10 cellular contexts compared by ENCODE assay signal in genomic region chr6:149897015-149897697, GRCh38. TPM values are rescaled to one million over a fixed set of nuclear protein-coding genes. Genes with fewer than 3 reads are reported as not detected.
A peak's percentile ranks its signal among the peaks of the same experiment; 100 is the strongest.
DNase-seq lines count a peak whose midpoint lies in the region; ATAC-seq and TF ChIP-seq lines count a peak whose summit lies in the region.
"Had no signal": no experiment of that assay in that cellular context is flagged by ENCODE, and none has a peak within 500 bp of the region (broad histone marks: within the 10 kb centered on the region; RNA-seq: fewer than 3 reads in every experiment).

No MANE protein-coding gene starts in this region.

- intact Hi-C loops in vagina (cut with DNase I) = no loop called here

- H3K9me3 ChIP-seq in mesenchymal stem cell (ENCODE audit: control insufficient read depth, low read length) = no peaks in the 10 kb centered on the region
- H3K9me3 ChIP-seq in vagina = no peaks in the 10 kb centered on the region

- no peaks in the 10 kb centered on the region for H3K79me1 ChIP-seq in mesenchymal stem cell (replicated peaks; ENCODE audit: low read length, poor library complexity, severe bottlenecking)

- no peak overlapping the region for H3K23ac ChIP-seq in mesenchymal stem cell (ENCODE audit: low read length in 2 of 2)

- H2BK15ac ChIP-seq in mesenchymal stem cell (ENCODE audit: low read depth, poor library complexity, severe bottlenecking) = peak overlapping the region; percentile 91

- H3K9ac ChIP-seq in mesenchymal stem cell (ENCODE audit: low read length) = peak overlapping the region; percentile 89

- TF ChIP-seq CTCF in coronary artery (IDR thresholded peaks at IDR 0.05) = no peak
- no peak for TF ChIP-seq CTCF in vagina (IDR thresholded peaks at IDR 0.05)

- H3K4me1 ChIP-seq in mesenchymal stem cell (ENCODE audit: control insufficient read depth, insufficient read depth, low read depth, low read length) = peaks cover 4% of the 10 kb centered on the region
- peaks cover 51% of the 10 kb centered on the region for H3K4me1 ChIP-seq in vagina

- H3K14ac ChIP-seq in mesenchymal stem cell (ENCODE audit: low read length in 2 of 2) = no peak overlapping the region

- H2BK5ac ChIP-seq in mesenchymal stem cell (ENCODE audit: low read depth, low read length, poor library complexity, severe bottlenecking) = no peak overlapping the region

- TF ChIP-seq POLR2A in vagina (IDR thresholded peaks at IDR 0.05) = no peak

- no peak overlapping the region for H3K4me2 ChIP-seq in mesenchymal stem cell (ENCODE audit: low read length, poor library complexity, severe bottlenecking)

- peak overlapping the region; percentile 65 for H3K4me3 ChIP-seq in coronary artery
- H3K4me3 ChIP-seq in mesenchymal stem cell (ENCODE audit: insufficient read depth in 1 of 2, low read depth in 1 of 2, low read length in 2 of 2) = peak overlapping the region in 1 of 2 experiments; percentile 74
- H3K4me3 ChIP-seq in vagina = peak overlapping the region; percentile 33 to 36

- H3K4ac ChIP-seq in mesenchymal stem cell (ENCODE audit: low read depth in 1 of 2, low read length in 2 of 2) = peak overlapping the region in 1 of 2 experiments; percentile 9

- peak overlapping the region; percentile 62 to 92 for H2BK12ac ChIP-seq in mesenchymal stem cell (ENCODE audit: low read length in 2 of 2)

- peak overlapping the region; percentile 64 for H4K91ac ChIP-seq in mesenchymal stem cell (ENCODE audit: low read length)

- peaks cover 0 to 13% of the 10 kb centered on the region in 2 experiments for H3K27me3 ChIP-seq in mesenchymal stem cell (ENCODE audit: control insufficient read depth in 1 of 2, insufficient read depth in 1 of 2, low read length in 2 of 2)
- H3K27me3 ChIP-seq in vagina = no peaks in the 10 kb centered on the region

- no peak overlapping the region for H2AFZ ChIP-seq in mesenchymal stem cell (ENCODE audit: low read depth, low read length)

- H2AK5ac ChIP-seq in mesenchymal stem cell (ENCODE audit: low read length, severe bottlenecking) = no peak overlapping the region

- peak overlapping the region; percentile 77 to 87 for H3K27ac ChIP-seq in coronary artery
- H3K27ac ChIP-seq in mesenchymal stem cell (ENCODE audit: low read length, poor library complexity, severe bottlenecking) = no peak overlapping the region
- H3K27ac ChIP-seq in vagina = peak overlapping the region; percentile 73

- peak overlapping the region; percentile 67 to 88 for H3K18ac ChIP-seq in mesenchymal stem cell (ENCODE audit: low read depth in 1 of 2, low read length in 2 of 2)

- no peak for ATAC-seq in HG02938 (IDR thresholded peaks at IDR 0.05; ENCODE audit: unreplicated experiment)

- H4K8ac ChIP-seq in mesenchymal stem cell (ENCODE audit: low read length) = peak overlapping the region; percentile 81

- WGBS in mesenchymal stem cell = 66% methylated on average over 9 of the region's 13 CpGs

- H3K36me3 ChIP-seq in mesenchymal stem cell (ENCODE audit: control insufficient read depth in 1 of 2, insufficient read depth in 2 of 2, low read depth in 1 of 2, low read length in 2 of 2) = no peaks in the 10 kb centered on the region
- H3K36me3 ChIP-seq in vagina = no peaks in the 10 kb centered on the region

- DNase-seq in DMS53 (lab: John Stamatoyannopoulos, UW) (peak; percentile 7), DMS53 treated with DMSO at 0.1 percent for 48 hours (lab: John Stamatoyannopoulos, UW; ENCODE audit: unreplicated experiment) (no peak), coronary artery (ENCODE audit: low spot score) (peak; percentile 94), mesenchymal stem cell (peak; percentile 74), vagina (ENCODE audit: extremely low spot score in 2 of 2) (peak; percentile 64 to 96)
- DNase-seq in activated CD4-positive, alpha-beta T cell treated with anti-CD3 and anti-CD28 coated beads, Interleukin-2, amount 50 U/mL, for 48 hours = no peak
- no peak for DNase-seq in activated CD4-positive, alpha-beta T cell treated with anti-CD3 and anti-CD28 coated beads for 1 hour
- DNase-seq: AML-193 had no signal

- H2BK120ac ChIP-seq in mesenchymal stem cell (ENCODE audit: low read depth, low read length) = peak overlapping the region; percentile 67

RNA-seq across cellular contexts. Expression of gene RAET1E, which starts 0.8 kb away (rescaled TPM):
- polyA plus RNA-seq in mesenchymal stem cell (2013, experiment 1 of 2) = 0.21 TPM
- 0.25 TPM for polyA plus RNA-seq in mesenchymal stem cell (2013, experiment 2 of 2)
- 27.5 TPM for total RNA-seq in vagina
- total RNA-seq: T-helper 1 cell treated with Interleukin-12 subunit alpha and Interleukin-12 subunit beta and Interleukin-4 antibody, amounts not matched to agents 30 ng/mL and 1 ng/mL, for 36 hours had no signal

RNA-seq across cellular contexts. Expression of gene RAET1G, which starts 25.8 kb away (rescaled TPM):
- 1.4 TPM for polyA plus RNA-seq in mesenchymal stem cell (2013, experiment 1 of 2)
- 1.4 TPM for polyA plus RNA-seq in mesenchymal stem cell (2013, experiment 2 of 2)
- total RNA-seq in vagina = 4.9 TPM
- total RNA-seq: T-helper 1 cell treated with Interleukin-12 subunit alpha and Interleukin-12 subunit beta and Interleukin-4 antibody, amounts not matched to agents 30 ng/mL and 1 ng/mL, for 36 hours had no signal

RNA-seq across cellular contexts. Expression of gene LRP11, which starts 33.0 kb away (rescaled TPM):
- 47.8 TPM for polyA plus RNA-seq in mesenchymal stem cell (2013, experiment 1 of 2)
- polyA plus RNA-seq in mesenchymal stem cell (2013, experiment 2 of 2) = 47.1 TPM
- 35.1 TPM for total RNA-seq in vagina

RNA-seq across cellular contexts. Expression of gene ULBP2, which starts 44.7 kb away (rescaled TPM):
- 6.4 TPM for polyA plus RNA-seq in mesenchymal stem cell (2013, experiment 1 of 2)
- 7.4 TPM for polyA plus RNA-seq in mesenchymal stem cell (2013, experiment 2 of 2)
- total RNA-seq in vagina = not detected

Comparison
In these comparisons a context has a peak if more than half of its experiments do, and no peak if none do; other contexts are left out.
1. DNase-seq: peak in DMS53 (single experiment), coronary artery (single experiment), mesenchymal stem cell (single experiment) and vagina (2 of 2); none in DMS53 treated with DMSO at 0.1 percent for 48 hours (single experiment), activated CD4-positive, alpha-beta T cell treated with anti-CD3 and anti-CD28 coated beads, Interleukin-2, amount 50 U/mL, for 48 hours (0 of 2) and activated CD4-positive, alpha-beta T cell treated with anti-CD3 and anti-CD28 coated beads for 1 hour (single experiment).